10 cellular contexts compared by ENCODE assay signal in genomic region chr17:47946516-47946915, GRCh38. TPM values are rescaled to one million over a fixed set of nuclear protein-coding genes. Genes with fewer than 3 reads are reported as not detected.
DNase-seq lines count a peak whose midpoint lies in the region; ATAC-seq, FAIRE-seq and TF ChIP-seq lines count a peak whose summit lies in the region.
"Had no signal": no experiment of that assay in that cellular context is flagged by ENCODE, and none has a peak within 500 bp of the region (broad histone marks: within the 10 kb centered on the region; RNA-seq: fewer than 3 reads in every experiment).

No MANE protein-coding gene starts in this region.

- WGBS in HepG2 (ENCODE audit: low lambda C conversion rate) = 97% methylated on average over 6 of the region's 6 CpGs
- 97% methylated on average over 6 of the region's 6 CpGs for WGBS in smooth muscle cell (ENCODE audit: low lambda C conversion rate)

- no peak for TF ChIP-seq RAD21 in HepG2 (CRISPR knock-in tag; IDR thresholded peaks at IDR 0.05)

- no peak for DNase-seq in CD8-positive, alpha-beta T cell
- DNase-seq in T-helper 17 cell = no peak
- DNase-seq in HepG2 (ENCODE audit: low spot score) = no peak
- DNase-seq in smooth muscle cell (lab: John Stamatoyannopoulos, UW; ENCODE audit: unreplicated experiment) = no peak
- no peak for DNase-seq in foreskin keratinocyte
- no peak for DNase-seq in GF-D8 (lab: John Stamatoyannopoulos, UW)
- DNase-seq: cortex of kidney had no signal

- no peak overlapping the region for H3K4me3 ChIP-seq in CD8-positive, alpha-beta T cell (ENCODE audit: low read depth, low read length)
- H3K4me3 ChIP-seq in HepG2 (replicated peaks in 1 of 3; ENCODE audit: insufficient read depth in 1 of 3, low read depth in 2 of 3, low read length in 3 of 3) (no peak overlapping the region), smooth muscle cell (no peak overlapping the region)
- H3K4me3 ChIP-seq: SK-N-MC had no signal

- H3K4me1 ChIP-seq in CD8-positive, alpha-beta T cell (ENCODE audit: insufficient read depth, low read length) = peaks cover 72% of the 10 kb centered on the region
- peaks cover 95% of the 10 kb centered on the region for H3K4me1 ChIP-seq in HepG2 (ENCODE audit: insufficient read depth, low read length)
- no peaks in the 10 kb centered on the region for H3K4me1 ChIP-seq in smooth muscle cell (ENCODE audit: low read depth)
- peaks cover 9% of the 10 kb centered on the region for H3K4me1 ChIP-seq in foreskin keratinocyte

- no peaks in the 10 kb centered on the region for H3F3A ChIP-seq in smooth muscle cell (ENCODE audit: low read depth)

- H3K4me3 Mint-ChIP-seq in CD8-positive, alpha-beta T cell = peak overlapping the region; percentile 38
- peak overlapping the region; percentile 19 for H3K4me3 Mint-ChIP-seq in T-helper 17 cell

- peaks cover 48% of the 10 kb centered on the region for H3K36me3 Mint-ChIP-seq in CD8-positive, alpha-beta T cell
- H3K36me3 Mint-ChIP-seq in T-helper 17 cell (ENCODE audit: low read depth) = peaks cover 5% of the 10 kb centered on the region

- no peaks in the 10 kb centered on the region for H4K20me1 ChIP-seq in HepG2 (ENCODE audit: insufficient read depth, low read length)
- H4K20me1 ChIP-seq in smooth muscle cell (ENCODE audit: low read depth) = no peaks in the 10 kb centered on the region

- H3K27me3 ChIP-seq in CD8-positive, alpha-beta T cell (ENCODE audit: insufficient read depth, low read length) = no peaks in the 10 kb centered on the region
- H3K27me3 ChIP-seq in HepG2 (ENCODE audit: control insufficient read depth in 1 of 2, insufficient read depth in 2 of 2, low read length in 2 of 2) (no peaks in the 10 kb centered on the region), smooth muscle cell (ENCODE audit: low read depth) (no peaks in the 10 kb centered on the region), foreskin keratinocyte (no peaks in the 10 kb centered on the region)

- no TSS peak for BruUV-seq in HepG2 (replicated peaks; lab: Mats Ljungman, UMichigan)

- no peak for TF ChIP-seq CTCF in CD8-positive, alpha-beta T cell (IDR thresholded peaks at IDR 0.05)
- no peak for TF ChIP-seq CTCF in HepG2 (CRISPR knock-in tag; IDR thresholded peaks at IDR 0.05)
- no peak for TF ChIP-seq CTCF in smooth muscle cell (IDR thresholded peaks at IDR 0.05; ENCODE audit: borderline replicate concordance, insufficient read depth, poor library complexity, severe bottlenecking)
- TF ChIP-seq CTCF in foreskin keratinocyte (conservative IDR thresholded peaks at IDR 0.05) = no peak

- H3K4me1 Mint-ChIP-seq in CD8-positive, alpha-beta T cell (ENCODE audit: low read depth) = peaks cover 70% of the 10 kb centered on the region
- peaks cover 33% of the 10 kb centered on the region for H3K4me1 Mint-ChIP-seq in T-helper 17 cell

- H3K9ac ChIP-seq in HepG2 (ENCODE audit: insufficient read depth, low read depth, low read length) (peak overlapping the region; percentile 14; the same call in 1 of the 2 replicates), smooth muscle cell (ENCODE audit: low read depth) (no peak overlapping the region)

- TF ChIP-seq POLR2A in HepG2 (IDR thresholded peaks at IDR 0.05; ENCODE audit: insufficient read depth in 1 of 2, low read depth in 2 of 2, low read length in 2 of 2) = no peak

- H3K4me2 ChIP-seq in HepG2 (ENCODE audit: low read depth, low read length) (peak overlapping the region; percentile 23; the same call in 1 of the 2 replicates), smooth muscle cell (no peak overlapping the region)

- no peaks in the 10 kb centered on the region for H3K27me3 Mint-ChIP-seq in CD8-positive, alpha-beta T cell (ENCODE audit: low read depth)
- H3K27me3 Mint-ChIP-seq in T-helper 17 cell = no peaks in the 10 kb centered on the region

- no peak for TF ChIP-seq EP300 in HepG2 (IDR thresholded peaks at IDR 0.05; ENCODE audit: low read depth in 2 of 2, low read length in 2 of 2)
- no peak for TF ChIP-seq EP300 in HepG2 (CRISPR knock-in tag; IDR thresholded peaks at IDR 0.05; ENCODE audit: borderline replicate concordance)

- no peaks in the 10 kb centered on the region for H3K9me3 Mint-ChIP-seq in CD8-positive, alpha-beta T cell

- POLR2A ChIA-PET in CD8-positive, alpha-beta T cell (lab: Charles Lee) = no interaction called here
- POLR2A ChIA-PET in HepG2 (lab: Yijun Ruan, JAX) = interaction anchor here (1.0 to 2.1 kb wide), 8 partner anchors 10 to 297 kb away, joined by 3 to 31 read pairs (median 6); partner anchors contain the start of genes CDK5RAP3, LRRC46, MRPL10 and NFE2L1

- H3K79me2 ChIP-seq in HepG2 (ENCODE audit: insufficient read depth, low read length) (peaks cover 20% of the 10 kb centered on the region), smooth muscle cell (ENCODE audit: low read depth) (no peaks in the 10 kb centered on the region)

- in situ Hi-C loops in HepG2 (cut with HindIII; ENCODE audit: extremely low pct_ligation_motif_present, low pct_unique_long_range_greater_than_20kb) = no loop called here

- peaks cover 5% of the 10 kb centered on the region for H3K36me3 ChIP-seq in CD8-positive, alpha-beta T cell (ENCODE audit: insufficient read depth, low read length)
- peaks cover 6 to 42% of the 10 kb centered on the region in 2 experiments for H3K36me3 ChIP-seq in HepG2 (replicated peaks in 1 of 2; ENCODE audit: control insufficient read depth in 1 of 2, insufficient read depth in 2 of 2, low read length in 2 of 2)
- H3K36me3 ChIP-seq in smooth muscle cell (ENCODE audit: low read depth) = no peaks in the 10 kb centered on the region

- no peak overlapping the region for H2AFZ ChIP-seq in HepG2 (ENCODE audit: low read length)
- H2AFZ ChIP-seq in smooth muscle cell (ENCODE audit: low read depth) = no peak overlapping the region

- CTCF ChIA-PET in CD8-positive, alpha-beta T cell (lab: Charles Lee) = interaction anchor here (1.0 to 23.6 kb wide), 13 partner anchors 8 to 116 kb away, joined by 3 to 421 read pairs (median 4); partner anchors contain the start of genes CDK5RAP3, LRRC46, MRPL10 and PRR15L
- CTCF ChIA-PET in HepG2 (lab: Yijun Ruan, JAX; ENCODE audit: low intra/inter-chr PET ratio, low total read pairs) = interaction anchor here (1.0 to 1.6 kb wide), 2 partner anchors 10 to 24 kb away, joined by 3 to 11 read pairs; partner anchors contain the start of gene CDK5RAP3

- no peak for FAIRE-seq in HepG2 (lab: Jason Lieb, UNC)

- ATAC-seq in CD8-positive, alpha-beta T cell = no peak
- ATAC-seq in T-helper 17 cell (no peak), HepG2 (no peak), GM21576 (IDR thresholded peaks at IDR 0.05; ENCODE audit: unreplicated experiment) (no peak), foreskin keratinocyte (no peak)

- H3K27ac Mint-ChIP-seq in CD8-positive, alpha-beta T cell = peak overlapping the region; percentile 77
- peak overlapping the region; percentile 47 for H3K27ac Mint-ChIP-seq in T-helper 17 cell

- intact Hi-C loops in CD8-positive, alpha-beta T cell (cut with DNase I, micrococcal nuclease) = loop anchor here in 1 of 2 experiments (10.0 kb wide), 1 partner anchor 158 kb away; the partner anchor contains the start of genes CBX1 and SNX11
- intact Hi-C loops in HepG2 (cut with micrococcal nuclease; ENCODE audit: unreplicated experiment) = no loop called here

- H3K27ac ChIP-seq in CD8-positive, alpha-beta T cell (ENCODE audit: low read depth, low read length) = no peak overlapping the region
- H3K27ac ChIP-seq in HepG2 (ENCODE audit: extremely low read length, insufficient read depth, low read length) (peak overlapping the region; percentile 55), smooth muscle cell (ENCODE audit: low read depth) (peak overlapping the region; percentile 79), foreskin keratinocyte (no peak overlapping the region)
- H3K27ac ChIP-seq: SK-N-MC had no signal

- H3K9me3 ChIP-seq in CD8-positive, alpha-beta T cell (ENCODE audit: low read length) = no peaks in the 10 kb centered on the region
- H3K9me3 ChIP-seq in T-helper 17 cell (ENCODE audit: control insufficient read depth, low read length, poor library complexity, severe bottlenecking) (no peaks in the 10 kb centered on the region), HepG2 (ENCODE audit: low read length) (no peaks in the 10 kb centered on the region), smooth muscle cell (replicated peaks; ENCODE audit: low read depth) (no peaks in the 10 kb centered on the region)

RNA-seq across cellular contexts. Expression of gene PNPO, which starts 5.1 kb away (rescaled TPM):
- total RNA-seq in CD8-positive, alpha-beta T cell = 1 to 10 TPM; 5.7 to 5.8 TPM
- 10 to 100 TPM in 1 of 2 donors, 1 to 10 TPM in 1; 7.1 to 10.5 TPM for total RNA-seq in T-helper 17 cell
- total RNA-seq in HepG2 (2016; rRNA removed; fragmentation: Illumina TruSeq; extraction: Trizol) = 63.3 and 110 TPM in 2 replicates
- 8.6 and 9.4 TPM in 2 replicates for total RNA-seq in HepG2 (2016; cell fraction: cytosol; rRNA removed; fragmentation: Illumina TruSeq; extraction: Trizol; ENCODE audit: low read depth)
- 66.0 and 103 TPM in 2 replicates for total RNA-seq in HepG2 (2016; cell fraction: insoluble cytoplasmic fraction; rRNA removed; fragmentation: Illumina TruSeq; extraction: Trizol)
- total RNA-seq in HepG2 (2016; cell fraction: membrane; rRNA removed; fragmentation: Illumina TruSeq; extraction: Trizol) = 30.0 and 31.1 TPM in 2 replicates
- 31.0 and 31.3 TPM in 2 replicates for total RNA-seq in HepG2 (2016; cell fraction: nucleus; rRNA removed; fragmentation: Illumina TruSeq; extraction: Trizol)
- polyA plus RNA-seq in HepG2 (2011; rRNA removed) = 47.9 and 48.1 TPM in 2 replicates
- 42.3 and 49.3 TPM in 2 replicates for polyA plus RNA-seq in HepG2 (2011; cell fraction: cytosol; rRNA removed)
- polyA plus RNA-seq in HepG2 (2011; cell fraction: nucleus; rRNA removed) = 24.7 and 35.1 TPM in 2 replicates
- 19.7 and 25.0 TPM in 2 replicates for polyA plus RNA-seq in HepG2 (2012)
- 4.4 and 5.2 TPM in 2 replicates for polyA plus RNA-seq in HepG2 (2016; cell fraction: cytosol; fragmentation: Illumina TruSeq; extraction: Trizol; ENCODE audit: low read depth)
- 60.3 and 63.0 TPM in 2 replicates for polyA plus RNA-seq in HepG2 (2016; cell fraction: insoluble cytoplasmic fraction; fragmentation: Illumina TruSeq; extraction: Trizol; ENCODE audit: low read depth)
- 18.9 and 19.7 TPM in 2 replicates for polyA plus RNA-seq in HepG2 (2016; cell fraction: membrane; fragmentation: Illumina TruSeq; extraction: Trizol; ENCODE audit: low read depth)
- 38.2 and 38.8 TPM in 2 replicates for polyA plus RNA-seq in HepG2 (2016; cell fraction: nucleus; fragmentation: Illumina TruSeq; extraction: Trizol; ENCODE audit: insufficient read depth, low read depth)
- polyA minus RNA-seq in HepG2 (2011; rRNA and poly(A)+ RNA removed; ENCODE audit: low replicate concordance) = 64.3 and 90.4 TPM in 2 replicates
- 33.1 and 41.3 TPM in 2 replicates for polyA minus RNA-seq in HepG2 (2011; cell fraction: cytosol; rRNA and poly(A)+ RNA removed)
- 24.2 and 35.4 TPM in 2 replicates for polyA minus RNA-seq in HepG2 (2011; cell fraction: nucleus; rRNA and poly(A)+ RNA removed)
- 7.6 and 9.3 TPM in 2 replicates for total RNA-seq in smooth muscle cell
- 5.2 and 8.0 TPM in 2 replicates for polyA plus RNA-seq in smooth muscle cell
- 40.3 and 43.8 TPM in 2 replicates for total RNA-seq in foreskin keratinocyte
- 22.3 and 23.6 TPM in 2 replicates for polyA plus RNA-seq in foreskin keratinocyte

RNA-seq across cellular contexts. Expression of gene PRR15L, which starts 11.2 kb away (rescaled TPM):
- total RNA-seq in CD8-positive, alpha-beta T cell = not detected
- total RNA-seq in T-helper 17 cell (not detected), HepG2 (2016; rRNA removed; fragmentation: Illumina TruSeq; extraction: Trizol) (2.0 and 2.4 TPM in 2 replicates), smooth muscle cell (not detected in 2 replicates), foreskin keratinocyte (not detected in 2 replicates)
- total RNA-seq in HepG2 (2016; cell fraction: cytosol; rRNA removed; fragmentation: Illumina TruSeq; extraction: Trizol; ENCODE audit: low read depth) = 0.40 and 0.62 TPM in 2 replicates
- 1.9 and 2.5 TPM in 2 replicates for total RNA-seq in HepG2 (2016; cell fraction: insoluble cytoplasmic fraction; rRNA removed; fragmentation: Illumina TruSeq; extraction: Trizol)
- 0.93 and 1.0 TPM in 2 replicates for total RNA-seq in HepG2 (2016; cell fraction: membrane; rRNA removed; fragmentation: Illumina TruSeq; extraction: Trizol)
- total RNA-seq in HepG2 (2016; cell fraction: nucleus; rRNA removed; fragmentation: Illumina TruSeq; extraction: Trizol) = 0.65 and 0.88 TPM in 2 replicates
- polyA plus RNA-seq in HepG2 (2011; rRNA removed) (0.44 and 0.47 TPM in 2 replicates), smooth muscle cell (0.15 TPM in 1 of 2 replicates, not detected in the other), foreskin keratinocyte (not detected in 2 replicates)
- 0.64 and 0.77 TPM in 2 replicates for polyA plus RNA-seq in HepG2 (2011; cell fraction: cytosol; rRNA removed)
- 0.37 and 0.81 TPM in 2 replicates for polyA plus RNA-seq in HepG2 (2011; cell fraction: nucleus; rRNA removed)
- polyA plus RNA-seq in HepG2 (2012) = 0.49 and 0.95 TPM in 2 replicates
- 0.11 and 0.28 TPM in 2 replicates for polyA plus RNA-seq in HepG2 (2016; cell fraction: cytosol; fragmentation: Illumina TruSeq; extraction: Trizol; ENCODE audit: low read depth)
- polyA plus RNA-seq in HepG2 (2016; cell fraction: insoluble cytoplasmic fraction; fragmentation: Illumina TruSeq; extraction: Trizol; ENCODE audit: low read depth) = 2.2 TPM in 2 replicates
- polyA plus RNA-seq in HepG2 (2016; cell fraction: membrane; fragmentation: Illumina TruSeq; extraction: Trizol; ENCODE audit: low read depth) = 0.43 and 0.52 TPM in 2 replicates
- 1.1 and 1.2 TPM in 2 replicates for polyA plus RNA-seq in HepG2 (2016; cell fraction: nucleus; fragmentation: Illumina TruSeq; extraction: Trizol; ENCODE audit: insufficient read depth, low read depth)
- 1.4 TPM in 1 of 2 replicates, not detected in the other for polyA minus RNA-seq in HepG2 (2011; rRNA and poly(A)+ RNA removed; ENCODE audit: low replicate concordance)
- 0.40 and 0.44 TPM in 2 replicates for polyA minus RNA-seq in HepG2 (2011; cell fraction: cytosol; rRNA and poly(A)+ RNA removed)
- 0.62 TPM in 1 of 2 replicates, not detected in the other for polyA minus RNA-seq in HepG2 (2011; cell fraction: nucleus; rRNA and poly(A)+ RNA removed)
- total RNA-seq: mesenteric fat pad had no signal

RNA-seq across cellular contexts. Expression of gene CDK5RAP3, which starts 24.4 kb away (rescaled TPM):
- total RNA-seq in CD8-positive, alpha-beta T cell = 100 to 1,000 TPM; 220 to 231 TPM
- total RNA-seq in T-helper 17 cell = 100 to 1,000 TPM; 228 to 231 TPM
- total RNA-seq in HepG2 (2016; rRNA removed; fragmentation: Illumina TruSeq; extraction: Trizol) = 86.8 and 128 TPM in 2 replicates
- total RNA-seq in HepG2 (2016; cell fraction: cytosol; rRNA removed; fragmentation: Illumina TruSeq; extraction: Trizol; ENCODE audit: low read depth) = 13.1 and 20.6 TPM in 2 replicates
- 90.9 and 132 TPM in 2 replicates for total RNA-seq in HepG2 (2016; cell fraction: insoluble cytoplasmic fraction; rRNA removed; fragmentation: Illumina TruSeq; extraction: Trizol)
- total RNA-seq in HepG2 (2016; cell fraction: membrane; rRNA removed; fragmentation: Illumina TruSeq; extraction: Trizol) = 26.2 and 30.9 TPM in 2 replicates
- 159 and 187 TPM in 2 replicates for total RNA-seq in HepG2 (2016; cell fraction: nucleus; rRNA removed; fragmentation: Illumina TruSeq; extraction: Trizol)
- polyA plus RNA-seq in HepG2 (2011; rRNA removed) = 154 and 183 TPM in 2 replicates
- 59.3 and 67.0 TPM in 2 replicates for polyA plus RNA-seq in HepG2 (2011; cell fraction: cytosol; rRNA removed)
- 2,013 and 2,090 TPM in 2 replicates for polyA plus RNA-seq in HepG2 (2011; cell fraction: nucleus; rRNA removed)
- 136 and 152 TPM in 2 replicates for polyA plus RNA-seq in HepG2 (2012)
- 10.8 and 13.3 TPM in 2 replicates for polyA plus RNA-seq in HepG2 (2016; cell fraction: cytosol; fragmentation: Illumina TruSeq; extraction: Trizol; ENCODE audit: low read depth)
- 72.7 and 80.7 TPM in 2 replicates for polyA plus RNA-seq in HepG2 (2016; cell fraction: insoluble cytoplasmic fraction; fragmentation: Illumina TruSeq; extraction: Trizol; ENCODE audit: low read depth)
- 16.6 and 19.4 TPM in 2 replicates for polyA plus RNA-seq in HepG2 (2016; cell fraction: membrane; fragmentation: Illumina TruSeq; extraction: Trizol; ENCODE audit: low read depth)
- polyA plus RNA-seq in HepG2 (2016; cell fraction: nucleus; fragmentation: Illumina TruSeq; extraction: Trizol; ENCODE audit: insufficient read depth, low read depth) = 373 and 385 TPM in 2 replicates
- polyA minus RNA-seq in HepG2 (2011; rRNA and poly(A)+ RNA removed; ENCODE audit: low replicate concordance) = 116 and 143 TPM in 2 replicates
- polyA minus RNA-seq in HepG2 (2011; cell fraction: cytosol; rRNA and poly(A)+ RNA removed) = 25.7 and 29.3 TPM in 2 replicates
- polyA minus RNA-seq in HepG2 (2011; cell fraction: nucleus; rRNA and poly(A)+ RNA removed) = 252 and 268 TPM in 2 replicates
- 79.6 and 85.6 TPM in 2 replicates for total RNA-seq in smooth muscle cell
- 119 and 121 TPM in 2 replicates for polyA plus RNA-seq in smooth muscle cell
- 75.7 and 83.6 TPM in 2 replicates for total RNA-seq in foreskin keratinocyte
- polyA plus RNA-seq in foreskin keratinocyte = 77.6 and 80.9 TPM in 2 replicates

RNA-seq across cellular contexts. Expression of gene SP2, which starts 50.5 kb away (rescaled TPM):
- 10 to 100 TPM; 24.5 to 26.0 TPM for total RNA-seq in CD8-positive, alpha-beta T cell
- 10 to 100 TPM; 28.2 to 33.2 TPM for total RNA-seq in T-helper 17 cell
- total RNA-seq in HepG2 (2016; rRNA removed; fragmentation: Illumina TruSeq; extraction: Trizol) = 1.4 and 1.5 TPM in 2 replicates
- total RNA-seq in HepG2 (2016; cell fraction: cytosol; rRNA removed; fragmentation: Illumina TruSeq; extraction: Trizol; ENCODE audit: low read depth) = 0.44 and 0.71 TPM in 2 replicates
- total RNA-seq in HepG2 (2016; cell fraction: insoluble cytoplasmic fraction; rRNA removed; fragmentation: Illumina TruSeq; extraction: Trizol) = 1.1 and 1.3 TPM in 2 replicates
- 2.2 and 2.7 TPM in 2 replicates for total RNA-seq in HepG2 (2016; cell fraction: membrane; rRNA removed; fragmentation: Illumina TruSeq; extraction: Trizol)
- total RNA-seq in HepG2 (2016; cell fraction: nucleus; rRNA removed; fragmentation: Illumina TruSeq; extraction: Trizol) = 1.6 and 2.4 TPM in 2 replicates
- 4.2 and 4.8 TPM in 2 replicates for polyA plus RNA-seq in HepG2 (2011; rRNA removed)
- 1.9 and 2.3 TPM in 2 replicates for polyA plus RNA-seq in HepG2 (2011; cell fraction: cytosol; rRNA removed)
- 13.9 and 14.8 TPM in 2 replicates for polyA plus RNA-seq in HepG2 (2011; cell fraction: nucleus; rRNA removed)
- polyA plus RNA-seq in HepG2 (2012) = 10.5 and 11.9 TPM in 2 replicates
- 1.5 and 1.9 TPM in 2 replicates for polyA plus RNA-seq in HepG2 (2016; cell fraction: cytosol; fragmentation: Illumina TruSeq; extraction: Trizol; ENCODE audit: low read depth)
- 6.9 and 11.6 TPM in 2 replicates for polyA plus RNA-seq in HepG2 (2016; cell fraction: insoluble cytoplasmic fraction; fragmentation: Illumina TruSeq; extraction: Trizol; ENCODE audit: low read depth)
- polyA plus RNA-seq in HepG2 (2016; cell fraction: membrane; fragmentation: Illumina TruSeq; extraction: Trizol; ENCODE audit: low read depth) = 4.2 and 5.0 TPM in 2 replicates
- 12.2 and 15.0 TPM in 2 replicates for polyA plus RNA-seq in HepG2 (2016; cell fraction: nucleus; fragmentation: Illumina TruSeq; extraction: Trizol; ENCODE audit: insufficient read depth, low read depth)
- polyA minus RNA-seq in HepG2 (2011; rRNA and poly(A)+ RNA removed; ENCODE audit: low replicate concordance) = 4.3 and 7.9 TPM in 2 replicates
- polyA minus RNA-seq in HepG2 (2011; cell fraction: cytosol; rRNA and poly(A)+ RNA removed) = 2.9 and 5.7 TPM in 2 replicates
- 3.1 and 3.5 TPM in 2 replicates for polyA minus RNA-seq in HepG2 (2011; cell fraction: nucleus; rRNA and poly(A)+ RNA removed)
- total RNA-seq in smooth muscle cell = 2.4 and 4.7 TPM in 2 replicates
- 9.0 and 9.4 TPM in 2 replicates for polyA plus RNA-seq in smooth muscle cell
- 4.4 and 4.9 TPM in 2 replicates for total RNA-seq in foreskin keratinocyte
- 5.7 and 6.3 TPM in 2 replicates for polyA plus RNA-seq in foreskin keratinocyte

Comparison
In these comparisons a context has a peak if more than half of its experiments do, and no peak if none do; other contexts are left out.
1. H3K27ac ChIP-seq: peak in HepG2 (single experiment) and smooth muscle cell (single experiment); none in CD8-positive, alpha-beta T cell (single experiment) and foreskin keratinocyte (single experiment).